In genomic region chr4:83013420-83013867, GRCh38 we compare ENCODE assay signal across 8 cellular contexts. TPM values are rescaled to one million over a fixed set of nuclear protein-coding genes. Genes with fewer than 3 reads are reported as not detected.
A peak's percentile ranks its signal among the peaks of the same experiment; 100 is the strongest.
DNase-seq lines count a peak whose midpoint lies in the region; ATAC-seq and TF ChIP-seq lines count a peak whose summit lies in the region.

No MANE protein-coding gene starts in this region.

- peak overlapping the region; percentile 78 for H3K4me2 ChIP-seq in PC-9

- BruUV-seq in PC-9 (replicated peaks; lab: Mats Ljungman, UMichigan): TSS peak; percentile 97

- H3F3A ChIP-seq in PC-9 (ENCODE audit: insufficient read depth, low read depth): peaks cover 14% of the 10 kb centered on the region

- H3K4me3 ChIP-seq in PC-9 (peak overlapping the region; percentile 63), epithelial cell of proximal tubule (ENCODE audit: low read depth, low read length) (peak overlapping the region; percentile 69), ovary (peak overlapping the region; percentile 51)

- no peaks in the 10 kb centered on the region for H4K20me1 ChIP-seq in PC-9 (ENCODE audit: insufficient read depth)

- H3K79me2 ChIP-seq in PC-9 (ENCODE audit: low read depth): peaks cover 35% of the 10 kb centered on the region

- no peak for ATAC-seq in HG02884 (IDR thresholded peaks at IDR 0.05; ENCODE audit: unreplicated experiment)

- H3K9me3 ChIP-seq in PC-9 (ENCODE audit: insufficient read depth, low read depth) (no peaks in the 10 kb centered on the region), ovary (no peaks in the 10 kb centered on the region)

- CTCF ChIA-PET in PC-9 (lab: Charles Lee): interaction anchor here (0.7 to 1.1 kb wide), 2 partner anchors 22 to 45 kb away, joined by 5 to 17 read pairs; partner anchors contain the start of gene COPS4

- H3K4me1 ChIP-seq in PC-9 (replicated peaks; ENCODE audit: insufficient read depth): peaks cover 30% of the 10 kb centered on the region
- H3K4me1 ChIP-seq in ovary (ENCODE audit: insufficient read depth): no peaks in the 10 kb centered on the region

- no peak for TF ChIP-seq POLR2A in ovary (IDR thresholded peaks at IDR 0.05)

- POLR2A ChIA-PET in PC-9 (lab: Charles Lee; ENCODE audit: unreplicated experiment): interaction anchor here (0.6 to 1.3 kb wide), 5 partner anchors 9 to 75 kb away, joined by 4 to 15 read pairs (median 5); partner anchors contain the start of gene COPS4

- H3K9me2 ChIP-seq in PC-9 (ENCODE audit: insufficient read depth): no peaks in the 10 kb centered on the region

- H3K27ac ChIP-seq in PC-9: peak overlapping the region; percentile 81
- H3K27ac ChIP-seq in ovary: no peak overlapping the region

- H3K36me3 ChIP-seq in PC-9 (ENCODE audit: low read depth) (no peaks in the 10 kb centered on the region), ovary (no peaks in the 10 kb centered on the region)

- TF ChIP-seq CTCF in PC-9 (conservative IDR thresholded peaks at IDR 0.05): no peak
- no peak for TF ChIP-seq CTCF in epithelial cell of proximal tubule (conservative IDR thresholded peaks at IDR 0.05; ENCODE audit: low read depth, low read length)
- TF ChIP-seq CTCF in ovary (IDR thresholded peaks at IDR 0.05): no peak

- peak; percentile 25 for DNase-seq in NCI-H1105 treated with DMSO at 0.1 percent for 48 hours (lab: John Stamatoyannopoulos, UW)
- no peak for DNase-seq in NCI-H1105 (lab: John Stamatoyannopoulos, UW)
- no peak for DNase-seq in PC-9
- DNase-seq in epithelial cell of proximal tubule (ENCODE audit: low read depth): no peak
- DNase-seq in ovary: no peak
- DNase-seq in T-helper 9 cell: no peak
- no peak for DNase-seq in stimulated activated naive CD4-positive, alpha-beta T cell (lab: John Stamatoyannopoulos, UW)

- 1 to 2% (median 2%) methylated on average over 13 of the region's 13 CpGs for WGBS in ovary, 3 donors

- H3K27me3 ChIP-seq in PC-9 (ENCODE audit: insufficient read depth, low read depth) (no peaks in the 10 kb centered on the region), ovary (no peaks in the 10 kb centered on the region)

- no peak for TF ChIP-seq EP300 in ovary (IDR thresholded peaks at IDR 0.05)

- intact Hi-C loops in PC-9 (cut with micrococcal nuclease; ENCODE audit: unreplicated experiment) (loop anchor here (1.0 kb wide), 1 partner anchor 22 kb away; the partner anchor contains the start of gene COPS4), ovary (cut with DNase I) (loop anchor here in 3 of 4 donors (5.0 to 10.0 kb wide), 3 partner anchors 109 to 121 kb away; partner anchors contain the start of genes SEC31A (in 2 of the 3) and THAP9 (in 1 of the 3))

- peak overlapping the region; percentile 82 for H2AFZ ChIP-seq in PC-9

RNA-seq across cellular contexts. Expression of gene LIN54, which starts 2.8 kb away (rescaled TPM):
- total RNA-seq in PC-9 (2021) (8.5 and 13.1 TPM in 2 replicates), epithelial cell of proximal tubule (8.4 and 14.7 TPM in 2 replicates), ovary (10 to 100 TPM in 1 of 7 donors, 1 to 10 TPM in 6; 5.6 to 10.0 (median 8.0) TPM)
- 1 to 10 TPM; 3.8 to 7.4 TPM for polyA plus RNA-seq in ovary

RNA-seq across cellular contexts. Expression of gene COPS4, which starts 21.5 kb away (rescaled TPM):
- total RNA-seq in PC-9 (2021) (15.4 and 17.1 TPM in 2 replicates), epithelial cell of proximal tubule (27.0 and 68.5 TPM in 2 replicates), ovary (10 to 100 TPM; 30.7 to 43.2 (median 34.1) TPM)
- polyA plus RNA-seq in ovary: 10 to 100 TPM; 32.4 to 45.3 TPM
